ENCODE assay signal across 19 cellular contexts in the genomic region with DNA sequence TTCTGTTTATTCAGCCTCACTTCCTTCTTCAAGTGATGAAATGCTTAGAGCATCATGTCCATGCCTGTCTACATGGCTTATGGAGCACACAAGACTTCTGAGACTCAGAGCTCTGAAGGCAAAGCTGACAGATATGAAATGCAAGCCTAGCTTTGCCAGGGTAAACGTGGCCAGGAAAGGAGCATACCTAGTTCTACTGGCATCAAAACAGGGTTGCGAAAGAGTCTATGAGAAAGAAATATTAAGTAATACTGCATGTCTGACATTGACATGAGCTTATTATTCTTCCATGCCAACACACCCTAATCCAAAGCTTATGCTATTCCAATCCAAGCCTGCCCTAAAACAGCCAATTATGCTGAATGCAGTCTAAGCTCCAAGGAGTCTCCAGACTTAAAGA.
A peak's percentile ranks its signal among the peaks of the same experiment; 100 is the strongest.
DNase-seq lines count a peak whose midpoint lies in the region; ATAC-seq and TF ChIP-seq lines count a peak whose summit lies in the region.
"Had no signal": no experiment of that assay in that cellular context is flagged by ENCODE, and none has a peak within 500 bp of the region (broad histone marks: within the 10 kb centered on the region; RNA-seq: fewer than 3 reads in every experiment).

No MANE protein-coding gene starts in this region.

- no peaks in the 10 kb centered on the region for H3K9me3 ChIP-seq in left lung
- H3K9me3 ChIP-seq: SJSA1 had no signal

- H3K27me3 ChIP-seq in left lung, result no peaks in the 10 kb centered on the region
- H3K27me3 ChIP-seq: SJSA1 had no signal

- TF ChIP-seq CTCF in epithelial cell of esophagus (IDR thresholded peaks at IDR 0.05; ENCODE audit: insufficient read depth, low read depth, low read length, missing control alignments) (no peak), left lung (IDR thresholded peaks at IDR 0.05) (no peak), GM13977 (IDR thresholded peaks at IDR 0.05; ENCODE audit: extremely low read depth, insufficient read depth, missing control alignments) (no peak)

- ATAC-seq in left cardiac atrium (peak; percentile 21 to 89), Right ventricle myocardium inferior (no peak), left lung (peak; percentile 47), GM19463 (IDR thresholded peaks at IDR 0.05; ENCODE audit: unreplicated experiment) (no peak)
- ATAC-seq: GM12878 had no signal

- no peaks in the 10 kb centered on the region for H3K4me1 ChIP-seq in left lung
- H3K4me1 ChIP-seq: SJSA1 had no signal

- H3K27ac ChIP-seq in left lung, result no peak overlapping the region
- H3K27ac ChIP-seq: SJSA1 had no signal

- no peak for DNase-seq in left cardiac atrium
- DNase-seq in Right ventricle myocardium inferior (ENCODE audit: missing footprints), result no peak
- DNase-seq in epithelial cell of esophagus (ENCODE audit: low read depth), result peak; percentile 95
- DNase-seq in left lung, result no peak
- no peak for DNase-seq in GM13977 (ENCODE audit: low spot score)
- DNase-seq in HT-29 (ENCODE audit: low spot score), result no peak
- no peak for DNase-seq in NCI-H774 (lab: John Stamatoyannopoulos, UW)
- DNase-seq: C1 segment of cervical spinal cord, GDM1, GOT3, KG1, NCI-H1105, NCI-H1694 treated with DMSO at 0.1 percent for 48 hours, NCI-H345, NCI-H526, RPMI8226 had no signal

- in situ Hi-C loops in GM13977 (cut with MboI; ENCODE audit: low pct_unique_long_range_greater_than_20kb, low sequenced_read_pairs, unreplicated experiment), result no loop called here

- no peak overlapping the region for H3K4me3 ChIP-seq in epithelial cell of esophagus (ENCODE audit: low read length)
- H3K4me3 ChIP-seq in left lung, result no peak overlapping the region
- H3K4me3 ChIP-seq: GM12878, SJSA1 had no signal

- intact Hi-C loops in left cardiac atrium (cut with DNase I) (no loop called here), Right ventricle myocardium inferior (cut with DNase I) (no loop called here), left lung (cut with DNase I) (no loop called here)

- H3K36me3 ChIP-seq in left lung, result no peaks in the 10 kb centered on the region
- H3K36me3 ChIP-seq: SJSA1 had no signal

Comparison
In these comparisons a context has a peak if more than half of its experiments do, and no peak if none do; other contexts are left out.
1. ATAC-seq: peak in left cardiac atrium (2 of 2) and left lung (single experiment); none in Right ventricle myocardium inferior (single experiment) and GM19463 (single experiment).